8 cellular contexts compared by ENCODE assay signal in the genomic region with DNA sequence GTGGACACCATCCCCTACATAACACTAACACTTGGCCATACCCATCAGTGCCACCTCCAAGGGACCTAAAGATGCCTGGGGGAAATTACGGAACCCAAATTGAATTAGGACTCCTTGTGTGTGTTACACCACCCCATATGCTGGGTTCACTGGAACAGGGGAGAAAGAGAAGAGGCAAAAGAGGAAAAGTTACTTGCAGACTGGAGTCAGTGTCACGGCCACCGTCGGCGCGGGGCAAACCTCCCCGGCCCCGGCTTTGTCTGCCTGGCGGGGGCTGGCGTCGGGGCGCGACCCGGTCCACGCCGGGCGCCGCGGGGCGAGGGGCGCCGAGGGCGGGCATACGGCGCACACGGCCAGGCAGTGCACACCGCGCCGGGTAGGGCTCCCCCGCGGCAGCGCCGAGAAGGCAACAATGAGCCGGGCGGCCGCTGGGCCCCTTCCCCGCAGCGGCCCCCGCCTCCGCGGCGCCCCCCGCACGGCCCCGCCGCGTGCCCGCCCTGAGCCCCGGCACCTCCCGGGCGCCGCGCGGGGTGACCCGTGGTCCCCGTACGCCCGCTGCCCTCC.
DNase-seq lines count a peak whose midpoint lies in the region; ATAC-seq and TF ChIP-seq lines count a peak whose summit lies in the region.

No MANE protein-coding gene starts in this region.

- no peaks in the 10 kb centered on the region for H3K4me1 ChIP-seq in BE2C
- H3K4me1 ChIP-seq in heart right ventricle: peaks cover 4 to 48% (median 20%) of the 10 kb centered on the region in 9 donors

- H3K4me3 ChIP-seq in BE2C (ENCODE audit: low read depth, low read length) (peak overlapping the region; percentile 90), heart right ventricle (peak overlapping the region; percentile 34 to 76 (median 58))

- peaks cover 63% of the 10 kb centered on the region for H3K36me3 Mint-ChIP-seq in activated T-helper 17 cell treated with anti-CD3 and anti-CD28 coated beads, Interleukin-2, amount 50 U/mL, for 72 hours (ENCODE audit: low read depth)

- WGBS in heart right ventricle, 2 donors: 1% methylated on average over 30 to 58 of the region's 58 CpGs

- ATAC-seq in GM19035 (IDR thresholded peaks at IDR 0.05; ENCODE audit: unreplicated experiment) (peak; percentile 17), HG03571 (IDR thresholded peaks at IDR 0.05; ENCODE audit: unreplicated experiment) (peak; percentile 6), heart right ventricle (peak in 2 of 8 donors; percentile 3 to 21), GM18517 (IDR thresholded peaks at IDR 0.05; ENCODE audit: unreplicated experiment) (no peak)
- peak; percentile 5 for ATAC-seq in activated T-helper 17 cell treated with anti-CD3 and anti-CD28 coated beads, Interleukin-2, amount 50 U/mL, for 72 hours (replicated peaks)

- peak; percentile 24 for DNase-seq in BE2C
- peak in 1 of 2 donors; percentile 15 for DNase-seq in heart right ventricle
- DNase-seq in retina: peak; percentile 44
- DNase-seq in HuH-7.5 (ENCODE audit: low spot score): no peak

- intact Hi-C loops in heart right ventricle (cut with DNase I): loop anchor here in 2 of 10 donors (10.0 kb wide), 2 partner anchors 151 to 221 kb away; no protein-coding TSS in a partner anchor

- peak overlapping the region; percentile 95 for H3K4me3 Mint-ChIP-seq in activated T-helper 17 cell treated with anti-CD3 and anti-CD28 coated beads, Interleukin-2, amount 50 U/mL, for 72 hours

- peak overlapping the region in 7 of 10 donors; percentile 19 to 83 (median 48) for H3K27ac ChIP-seq in heart right ventricle

- H3K36me3 ChIP-seq in BE2C: peaks cover 28% of the 10 kb centered on the region
- peaks cover 0 to 23% (median 0%) of the 10 kb centered on the region in 9 donors for H3K36me3 ChIP-seq in heart right ventricle

- peak overlapping the region; percentile 99 for H3K27ac Mint-ChIP-seq in activated T-helper 17 cell treated with anti-CD3 and anti-CD28 coated beads, Interleukin-2, amount 50 U/mL, for 72 hours

- peaks cover 55% of the 10 kb centered on the region for H3K4me1 Mint-ChIP-seq in activated T-helper 17 cell treated with anti-CD3 and anti-CD28 coated beads, Interleukin-2, amount 50 U/mL, for 72 hours

- H3K9me3 Mint-ChIP-seq in activated T-helper 17 cell treated with anti-CD3 and anti-CD28 coated beads, Interleukin-2, amount 50 U/mL, for 72 hours: no peaks in the 10 kb centered on the region

- H3K27me3 ChIP-seq in BE2C (no peaks in the 10 kb centered on the region), heart right ventricle (no peaks in the 10 kb centered on the region)

- H3K27me3 Mint-ChIP-seq in activated T-helper 17 cell treated with anti-CD3 and anti-CD28 coated beads, Interleukin-2, amount 50 U/mL, for 72 hours: no peaks in the 10 kb centered on the region

- H3K9me3 ChIP-seq in BE2C: no peaks in the 10 kb centered on the region
- H3K9me3 ChIP-seq in heart right ventricle: no peaks in the 10 kb centered on the region

- TF ChIP-seq CTCF in BE2C (IDR thresholded peaks at IDR 0.05; ENCODE audit: low read depth, low read length) (no peak), heart right ventricle (IDR thresholded peaks at IDR 0.05) (no peak)
